ENCODE assay signal across 19 cellular contexts in the genomic region with DNA sequence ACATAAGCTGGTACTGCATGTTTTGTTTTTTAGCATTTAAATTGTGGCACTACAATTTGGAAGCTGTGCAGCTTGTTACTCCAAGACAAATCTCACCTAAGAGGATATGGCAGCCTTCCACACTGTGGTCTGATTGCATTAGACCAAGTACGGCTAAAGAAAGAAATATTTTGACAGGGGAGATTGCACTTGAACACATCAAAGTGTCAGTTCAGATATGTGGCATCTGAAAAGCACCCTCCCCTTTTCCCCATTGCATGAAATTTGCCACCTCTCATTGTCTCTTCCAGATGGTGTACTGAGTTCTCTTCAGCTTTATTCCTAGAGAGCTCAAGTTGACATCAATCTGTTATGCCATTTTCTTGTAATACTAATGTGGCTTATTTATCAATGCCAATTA.
A peak's percentile ranks its signal among the peaks of the same experiment; 100 is the strongest.
DNase-seq lines count a peak whose midpoint lies in the region; ATAC-seq and TF ChIP-seq lines count a peak whose summit lies in the region.
"Had no signal": no experiment of that assay in that cellular context is flagged by ENCODE, and none has a peak within 500 bp of the region (broad histone marks: within the 10 kb centered on the region; RNA-seq: fewer than 3 reads in every experiment).

No MANE protein-coding gene starts in this region.

- H3F3A ChIP-seq in neural cell (ENCODE audit: insufficient read depth, low read length, poor library complexity, severe bottlenecking), result no peaks in the 10 kb centered on the region

- CTCF ChIA-PET in naive thymus-derived CD4-positive, alpha-beta T cell (lab: Charles Lee), result no interaction called here

- no peak overlapping the region for H2AFZ ChIP-seq in neural cell (ENCODE audit: low read depth, low read length)
- H2AFZ ChIP-seq: GM23338 had no signal

- DNase-seq in Right ventricle myocardium superior (no peak), cardiac septum (ENCODE audit: low spot score) (no peak), NCI-H2171 (lab: John Stamatoyannopoulos, UW) (peak; percentile 53), amniotic epithelial cell (ENCODE audit: low read depth) (peak; percentile 4), putamen (ENCODE audit: low spot score) (no peak)
- no peak for DNase-seq in naive thymus-derived CD4-positive, alpha-beta T cell
- no peak for DNase-seq in natural killer cell treated with Interleukin-12 subunit alpha and Interleukin-12 subunit beta and Interleukin-15 and Interleukin-18, amount 100 ng/mL, for 72 hours (ENCODE audit: low spot score)
- DNase-seq: CD4-positive, CD25-positive, alpha-beta regulatory T cell; DND-41; KBM-7; NCI-H1092; NCI-H1436; NCI-H2029; NK-92 treated with Interleukin-12 subunit alpha and Interleukin-12 subunit beta, amount 100 ng/mL, for 24 hours had no signal

- no peak for TF ChIP-seq CTCF in neural cell (IDR thresholded peaks at IDR 0.05; ENCODE audit: poor library complexity, severe bottlenecking)

- TF ChIP-seq RAD21 in neural cell (conservative IDR thresholded peaks at IDR 0.05), result no peak

- H3K4me3 Mint-ChIP-seq in naive thymus-derived CD4-positive, alpha-beta T cell, result no peak overlapping the region
- no peak overlapping the region for H3K4me3 Mint-ChIP-seq in natural killer cell treated with Interleukin-12 subunit alpha and Interleukin-12 subunit beta and Interleukin-15 and Interleukin-18, amount 100 ng/mL, for 72 hours
- H3K4me3 Mint-ChIP-seq: CD4-positive, CD25-positive, alpha-beta regulatory T cell; GM23338 had no signal

- H4K20me1 ChIP-seq in neural cell (ENCODE audit: insufficient read depth), result no peaks in the 10 kb centered on the region

- POLR2A ChIA-PET in naive thymus-derived CD4-positive, alpha-beta T cell (lab: Charles Lee), result no interaction called here

- no peaks in the 10 kb centered on the region for H3K4me1 Mint-ChIP-seq in naive thymus-derived CD4-positive, alpha-beta T cell
- no peaks in the 10 kb centered on the region for H3K4me1 Mint-ChIP-seq in natural killer cell treated with Interleukin-12 subunit alpha and Interleukin-12 subunit beta and Interleukin-15 and Interleukin-18, amount 100 ng/mL, for 72 hours (ENCODE audit: low read depth in 2 of 2)
- H3K4me1 Mint-ChIP-seq: CD4-positive, CD25-positive, alpha-beta regulatory T cell had no signal

- no peak overlapping the region for H3K4me3 ChIP-seq in neural cell (ENCODE audit: low read length)
- H3K4me3 ChIP-seq in naive thymus-derived CD4-positive, alpha-beta T cell (ENCODE audit: low read length), result no peak overlapping the region
- H3K4me3 ChIP-seq: GM23338, HAP-1 had no signal

- no peaks in the 10 kb centered on the region for H3K79me2 ChIP-seq in neural cell (replicated peaks; ENCODE audit: insufficient read depth, low read length)

- peaks cover 2% of the 10 kb centered on the region for H3K27me3 ChIP-seq in neural cell (ENCODE audit: insufficient read depth, low read depth, low read length)
- H3K27me3 ChIP-seq in naive thymus-derived CD4-positive, alpha-beta T cell (ENCODE audit: control insufficient read depth in 2 of 2, insufficient read depth in 2 of 2, low read length in 2 of 2), result no peaks in the 10 kb centered on the region

- H3K4me2 ChIP-seq in neural cell (ENCODE audit: low read length), result no peak overlapping the region
- H3K4me2 ChIP-seq: GM23338 had no signal

- H3K36me3 Mint-ChIP-seq in naive thymus-derived CD4-positive, alpha-beta T cell, result no peaks in the 10 kb centered on the region
- H3K36me3 Mint-ChIP-seq in natural killer cell treated with Interleukin-12 subunit alpha and Interleukin-12 subunit beta and Interleukin-15 and Interleukin-18, amount 100 ng/mL, for 72 hours, result no peaks in the 10 kb centered on the region
- H3K36me3 Mint-ChIP-seq: CD4-positive, CD25-positive, alpha-beta regulatory T cell had no signal

- no peaks in the 10 kb centered on the region for H3K36me3 ChIP-seq in neural cell (ENCODE audit: insufficient read depth, low read length)
- H3K36me3 ChIP-seq in naive thymus-derived CD4-positive, alpha-beta T cell (ENCODE audit: control insufficient read depth in 2 of 3, insufficient read depth in 3 of 3, low read length in 3 of 3), result no peaks in the 10 kb centered on the region
- H3K36me3 ChIP-seq: HAP-1 had no signal

- no peak overlapping the region for H3K27ac Mint-ChIP-seq in naive thymus-derived CD4-positive, alpha-beta T cell
- no peak overlapping the region for H3K27ac Mint-ChIP-seq in natural killer cell treated with Interleukin-12 subunit alpha and Interleukin-12 subunit beta and Interleukin-15 and Interleukin-18, amount 100 ng/mL, for 72 hours
- H3K27ac Mint-ChIP-seq: CD4-positive, CD25-positive, alpha-beta regulatory T cell; GM23338 had no signal

- intact Hi-C loops in Right ventricle myocardium superior (cut with DNase I) (loop anchor here (10.0 kb wide), 1 partner anchor 238 kb away; no protein-coding TSS in a partner anchor), cardiac septum (cut with DNase I) (no loop called here)
- intact Hi-C loops in naive thymus-derived CD4-positive, alpha-beta T cell (cut with micrococcal nuclease), result no loop called here

- H3K9ac ChIP-seq in neural cell (ENCODE audit: low read length), result no peak overlapping the region

- TF ChIP-seq EP300 in neural cell (conservative IDR thresholded peaks at IDR 0.05; ENCODE audit: poor library complexity, severe bottlenecking), result peak; percentile 32

- H3K4me1 ChIP-seq in naive thymus-derived CD4-positive, alpha-beta T cell (ENCODE audit: control insufficient read depth in 2 of 2, insufficient read depth in 2 of 2, low read length in 2 of 2), result no peaks in the 10 kb centered on the region

- no peaks in the 10 kb centered on the region for H3K9me3 ChIP-seq in neural cell (ENCODE audit: low read length)
- no peaks in the 10 kb centered on the region for H3K9me3 ChIP-seq in naive thymus-derived CD4-positive, alpha-beta T cell (ENCODE audit: control insufficient read depth in 2 of 3, low read length in 3 of 3)
- H3K9me3 ChIP-seq: HAP-1 had no signal

- peaks cover 0 to 1% (median 0%) of the 10 kb centered on the region in 11 donors for H3K9me3 Mint-ChIP-seq in naive thymus-derived CD4-positive, alpha-beta T cell
- H3K9me3 Mint-ChIP-seq in natural killer cell treated with Interleukin-12 subunit alpha and Interleukin-12 subunit beta and Interleukin-15 and Interleukin-18, amount 100 ng/mL, for 72 hours, result no peaks in the 10 kb centered on the region
- H3K9me3 Mint-ChIP-seq: GM23338 had no signal

- no peaks in the 10 kb centered on the region for H3K27me3 Mint-ChIP-seq in naive thymus-derived CD4-positive, alpha-beta T cell
- H3K27me3 Mint-ChIP-seq in natural killer cell treated with Interleukin-12 subunit alpha and Interleukin-12 subunit beta and Interleukin-15 and Interleukin-18, amount 100 ng/mL, for 72 hours, result no peaks in the 10 kb centered on the region
- H3K27me3 Mint-ChIP-seq: CD4-positive, CD25-positive, alpha-beta regulatory T cell had no signal

- H3K9me2 ChIP-seq in neural cell (ENCODE audit: insufficient read depth, low read length), result no peaks in the 10 kb centered on the region

- H3K27ac ChIP-seq in neural cell (ENCODE audit: low read length), result no peak overlapping the region
- H3K27ac ChIP-seq in naive thymus-derived CD4-positive, alpha-beta T cell (ENCODE audit: low read depth, low read length), result no peak overlapping the region
- H3K27ac ChIP-seq: RWPE1 had no signal

- peak; percentile 69 for ATAC-seq in Right ventricle myocardium superior (ENCODE audit: poor library complexity)
- ATAC-seq in naive thymus-derived CD4-positive, alpha-beta T cell, result no peak
- no peak for ATAC-seq in natural killer cell treated with Interleukin-12 subunit alpha and Interleukin-12 subunit beta and Interleukin-15 and Interleukin-18, amount 100 ng/mL, for 72 hours
- ATAC-seq: GM23338, SK-N-SH treated with all-trans-retinoic acid at 6 μM for 48 hours had no signal

TF ChIP-seq in neural cell, 6 proteins besides CTCF, POLR2A, EP300 and RAD21:
- TF ChIP-seq POLR2AphosphoS5 (IDR thresholded peaks at IDR 0.05) (peak; percentile 46), SMC3 (conservative IDR thresholded peaks at IDR 0.05; ENCODE audit: poor library complexity) (no peak)

Comparison
In these comparisons a context has a peak if more than half of its experiments do, and no peak if none do; other contexts are left out.
1. DNase-seq: peak in NCI-H2171 (single experiment) and amniotic epithelial cell (single experiment); none in Right ventricle myocardium superior (single experiment), cardiac septum (single experiment), putamen (single experiment), naive thymus-derived CD4-positive, alpha-beta T cell (0 of 9) and natural killer cell treated with Interleukin-12 subunit alpha and Interleukin-12 subunit beta and Interleukin-15 and Interleukin-18, amount 100 ng/mL, for 72 hours (single experiment).